Comparison of ENCODE assay signal across 2 cellular contexts in the genomic region with DNA sequence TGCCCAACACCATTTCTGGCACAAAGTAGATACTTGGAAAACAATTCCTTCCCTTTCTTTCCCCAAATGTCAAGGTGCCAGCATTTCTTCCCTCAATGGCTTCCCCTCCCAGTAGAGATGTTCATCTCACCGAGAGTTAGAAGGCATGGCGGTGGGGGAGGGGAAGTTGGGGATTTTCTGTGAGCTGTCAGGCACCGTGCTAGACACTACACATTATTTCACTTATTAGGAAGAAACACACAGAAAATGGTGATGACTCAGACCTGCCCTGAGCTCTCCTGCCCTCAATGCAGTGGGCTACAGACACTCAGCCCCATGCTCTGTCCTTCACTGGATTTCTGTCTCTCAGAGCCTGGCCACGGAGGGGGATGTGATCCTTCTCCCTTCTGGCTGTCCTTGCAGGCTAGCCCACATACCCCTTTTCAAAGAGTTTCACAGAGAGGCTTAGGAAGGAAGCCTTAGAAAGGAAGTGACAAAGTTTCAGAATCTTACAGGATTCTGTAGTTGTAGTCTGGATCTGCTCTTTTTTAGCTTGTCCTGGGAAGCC.
TF ChIP-seq lines count a peak whose summit lies in the region.

No MANE protein-coding gene starts in this region.

TF ChIP-seq in SK-N-SH treated with all-trans-retinoic acid at 6 μM for 48 hours, 23 proteins besides CTCF, POLR2A, EP300 and RAD21 (continued from another document):
- TF ChIP-seq PATZ1 (CRISPR knock-in tag; IDR thresholded peaks at IDR 0.05; ENCODE audit: borderline replicate concordance): no peak
- no peak for TF ChIP-seq OSR1 (CRISPR knock-in tag; IDR thresholded peaks at IDR 0.05)
- TF ChIP-seq ARNTL (CRISPR knock-in tag; IDR thresholded peaks at IDR 0.05; ENCODE audit: borderline replicate concordance, low read depth): no peak
- no peak for TF ChIP-seq TCF4 (CRISPR knock-in tag; IDR thresholded peaks at IDR 0.05; ENCODE audit: borderline replicate concordance)
- TF ChIP-seq TOX (CRISPR knock-in tag; IDR thresholded peaks at IDR 0.05; ENCODE audit: borderline replicate concordance): no peak
- no peak for TF ChIP-seq ZNF8 (CRISPR knock-in tag; IDR thresholded peaks at IDR 0.05)
- TF ChIP-seq CREB5 (CRISPR knock-in tag; IDR thresholded peaks at IDR 0.05; ENCODE audit: low read depth): no peak

TF ChIP-seq in SK-N-SH, 30 proteins besides CTCF, POLR2A, EP300 and RAD21 (continued from another document):
- TF ChIP-seq, protein P1, sequence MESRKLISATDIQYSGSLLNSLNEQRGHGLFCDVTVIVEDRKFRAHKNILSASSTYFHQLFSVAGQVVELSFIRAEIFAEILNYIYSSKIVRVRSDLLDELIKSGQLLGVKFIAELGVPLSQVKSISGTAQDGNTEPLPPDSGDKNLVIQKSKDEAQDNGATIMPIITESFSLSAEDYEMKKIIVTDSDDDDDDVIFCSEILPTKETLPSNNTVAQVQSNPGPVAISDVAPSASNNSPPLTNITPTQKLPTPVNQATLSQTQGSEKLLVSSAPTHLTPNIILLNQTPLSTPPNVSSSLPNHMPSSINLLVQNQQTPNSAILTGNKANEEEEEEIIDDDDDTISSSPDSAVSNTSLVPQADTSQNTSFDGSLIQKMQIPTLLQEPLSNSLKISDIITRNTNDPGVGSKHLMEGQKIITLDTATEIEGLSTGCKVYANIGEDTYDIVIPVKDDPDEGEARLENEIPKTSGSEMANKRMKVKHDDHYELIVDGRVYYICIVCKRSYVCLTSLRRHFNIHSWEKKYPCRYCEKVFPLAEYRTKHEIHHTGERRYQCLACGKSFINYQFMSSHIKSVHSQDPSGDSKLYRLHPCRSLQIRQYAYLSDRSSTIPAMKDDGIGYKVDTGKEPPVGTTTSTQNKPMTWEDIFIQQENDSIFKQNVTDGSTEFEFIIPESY (IDR thresholded peaks at IDR 0.05; ENCODE audit: borderline replicate concordance, low read depth): no peak
- TF ChIP-seq NRF1 (IDR thresholded peaks at IDR 0.05; ENCODE audit: low read depth, low read length): no peak
- no peak for TF ChIP-seq SIN3A (IDR thresholded peaks at IDR 0.05; ENCODE audit: borderline replicate concordance, low read depth, low read length)
- no peak for TF ChIP-seq POLR2AphosphoS5 (IDR thresholded peaks at IDR 0.05; ENCODE audit: low read depth, low read length)
- TF ChIP-seq, protein P2, sequence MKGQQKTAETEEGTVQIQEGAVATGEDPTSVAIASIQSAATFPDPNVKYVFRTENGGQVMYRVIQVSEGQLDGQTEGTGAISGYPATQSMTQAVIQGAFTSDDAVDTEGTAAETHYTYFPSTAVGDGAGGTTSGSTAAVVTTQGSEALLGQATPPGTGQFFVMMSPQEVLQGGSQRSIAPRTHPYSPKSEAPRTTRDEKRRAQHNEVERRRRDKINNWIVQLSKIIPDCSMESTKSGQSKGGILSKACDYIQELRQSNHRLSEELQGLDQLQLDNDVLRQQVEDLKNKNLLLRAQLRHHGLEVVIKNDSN (IDR thresholded peaks at IDR 0.05; ENCODE audit: borderline replicate concordance, low read depth): no peak
- no peak for TF ChIP-seq TEAD4 (IDR thresholded peaks at IDR 0.05; ENCODE audit: borderline replicate concordance, insufficient read depth)
